In the genomic region with DNA sequence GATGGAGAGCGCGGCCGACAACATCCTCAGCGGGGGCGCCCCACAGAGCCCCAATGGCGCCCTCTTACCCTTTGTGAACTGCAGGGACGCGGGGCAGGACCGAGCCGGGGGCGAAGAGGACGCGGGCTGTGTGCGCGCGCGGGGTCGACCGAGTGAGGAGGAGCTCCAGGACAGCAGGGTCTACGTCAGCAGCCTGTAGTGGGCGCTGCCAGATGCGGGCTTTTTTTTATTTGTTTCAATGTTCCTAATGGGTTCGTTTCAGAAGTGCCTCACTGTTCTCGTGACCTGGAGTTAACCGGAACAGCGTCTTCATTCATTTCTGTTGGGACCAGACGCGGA, we compare ENCODE assay signal across 8 cellular contexts.
DNase-seq lines count a peak whose midpoint lies in the region; ATAC-seq, FAIRE-seq and TF ChIP-seq lines count a peak whose summit lies in the region.

No MANE protein-coding gene starts in this region.

- H3K9me3 ChIP-seq in heart right ventricle (no peaks in the 10 kb centered on the region), iPS-15b (ENCODE audit: control insufficient read depth, insufficient read depth, low read length) (no peaks in the 10 kb centered on the region)

- TF ChIP-seq POLR2A in GM12892 (IDR thresholded peaks at IDR 0.05; ENCODE audit: low read depth, low read length) = no peak

- intact Hi-C loops in heart right ventricle (cut with DNase I) = no loop called here
- intact Hi-C loops in Right ventricle myocardium inferior (cut with DNase I) = no loop called here

- H3K27me3 Mint-ChIP-seq in activated T-cell treated with anti-CD3 and anti-CD28 coated beads, Interleukin-2, amount 50 U/mL, for 72 hours (ENCODE audit: low read depth) = peaks cover 11% of the 10 kb centered on the region

- H3K36me3 Mint-ChIP-seq in activated T-cell treated with anti-CD3 and anti-CD28 coated beads, Interleukin-2, amount 50 U/mL, for 72 hours (ENCODE audit: insufficient read depth in 2 of 2) = peaks cover 0 to 2% of the 10 kb centered on the region in 2 donors

- TF ChIP-seq CTCF in heart right ventricle (IDR thresholded peaks at IDR 0.05) = peak in 2 of 9 donors; percentile 18 to 20

- peak overlapping the region; percentile 92 to 100 for H3K4me3 Mint-ChIP-seq in activated T-cell treated with anti-CD3 and anti-CD28 coated beads, Interleukin-2, amount 50 U/mL, for 72 hours

- H3K36me3 ChIP-seq in heart right ventricle (peaks cover 0 to 58% (median 21%) of the 10 kb centered on the region in 9 donors), iPS-15b (ENCODE audit: control insufficient read depth, insufficient read depth, low read length) (no peaks in the 10 kb centered on the region)

- peaks cover 49% of the 10 kb centered on the region for H3K4me1 Mint-ChIP-seq in activated T-cell treated with anti-CD3 and anti-CD28 coated beads, Interleukin-2, amount 50 U/mL, for 72 hours (ENCODE audit: low read depth)

- peaks cover 0 to 22% (median 0%) of the 10 kb centered on the region in 9 donors for H3K4me1 ChIP-seq in heart right ventricle
- H3K4me1 ChIP-seq in iPS-15b (ENCODE audit: control insufficient read depth, insufficient read depth, low read length) = peaks cover 10% of the 10 kb centered on the region

- H3K4me3 ChIP-seq in heart right ventricle (peak overlapping the region in 8 of 10 donors; percentile 11 to 57 (median 47)), iPS-15b (ENCODE audit: low read depth, low read length) (peak overlapping the region; percentile 77)

- peak overlapping the region in 1 of 10 donors; percentile 77 for H3K27ac ChIP-seq in heart right ventricle

- peak overlapping the region; percentile 81 for H3K9ac ChIP-seq in iPS-15b (ENCODE audit: low read depth, low read length)

- DNase-seq in heart right ventricle = no peak
- no peak for DNase-seq in Right ventricle myocardium inferior (ENCODE audit: missing footprints)
- peak; percentile 32 for DNase-seq in NCI-H345 (lab: John Stamatoyannopoulos, UW)
- peak; percentile 75 to 76 for DNase-seq in activated T-cell treated with anti-CD3 and anti-CD28 coated beads, Interleukin-2, amount 50 U/mL, for 72 hours
- DNase-seq in stimulated activated CD4-positive, alpha-beta T cell treated with anti-CD3 and anti-CD28 coated beads, Interleukin-2, amount 100 ng/mL, for 48 hours = peak; percentile 43 to 46
- no peak for DNase-seq in GM12892 (ENCODE audit: insufficient read length)
- DNase-seq in LoVo (ENCODE audit: low spot score) = no peak

- H3K27ac Mint-ChIP-seq in activated T-cell treated with anti-CD3 and anti-CD28 coated beads, Interleukin-2, amount 50 U/mL, for 72 hours = peak overlapping the region; percentile 80

- H3K9me3 Mint-ChIP-seq in activated T-cell treated with anti-CD3 and anti-CD28 coated beads, Interleukin-2, amount 50 U/mL, for 72 hours = no peaks in the 10 kb centered on the region

- FAIRE-seq in GM12892 (lab: Jason Lieb, UNC) = no peak

- peaks cover 0 to 13% (median 0%) of the 10 kb centered on the region in 7 donors for H3K27me3 ChIP-seq in heart right ventricle
- peaks cover 21% of the 10 kb centered on the region for H3K27me3 ChIP-seq in iPS-15b (ENCODE audit: control insufficient read depth, insufficient read depth, low read length)

- WGBS in heart right ventricle, 2 donors = 49 to 51% methylated on average over 28 of the region's 28 CpGs

- ATAC-seq in heart right ventricle = peak in 2 of 8 donors; percentile 3 to 31
- no peak for ATAC-seq in Right ventricle myocardium inferior
- ATAC-seq in activated T-cell treated with anti-CD3 and anti-CD28 coated beads, Interleukin-2, amount 50 U/mL, for 72 hours (replicated peaks in 1 of 2) = peak; percentile 82 to 85

Comparison
In these comparisons a context has a peak if more than half of its experiments do, and no peak if none do; other contexts are left out.
1. DNase-seq: peak in NCI-H345 (single experiment), activated T-cell treated with anti-CD3 and anti-CD28 coated beads, Interleukin-2, amount 50 U/mL, for 72 hours (2 of 2) and stimulated activated CD4-positive, alpha-beta T cell treated with anti-CD3 and anti-CD28 coated beads, Interleukin-2, amount 100 ng/mL, for 48 hours (2 of 2); none in heart right ventricle (0 of 2), Right ventricle myocardium inferior (single experiment), GM12892 (single experiment) and LoVo (single experiment).